Comparison of ENCODE assay signal across 9 cellular contexts in the genomic region with DNA sequence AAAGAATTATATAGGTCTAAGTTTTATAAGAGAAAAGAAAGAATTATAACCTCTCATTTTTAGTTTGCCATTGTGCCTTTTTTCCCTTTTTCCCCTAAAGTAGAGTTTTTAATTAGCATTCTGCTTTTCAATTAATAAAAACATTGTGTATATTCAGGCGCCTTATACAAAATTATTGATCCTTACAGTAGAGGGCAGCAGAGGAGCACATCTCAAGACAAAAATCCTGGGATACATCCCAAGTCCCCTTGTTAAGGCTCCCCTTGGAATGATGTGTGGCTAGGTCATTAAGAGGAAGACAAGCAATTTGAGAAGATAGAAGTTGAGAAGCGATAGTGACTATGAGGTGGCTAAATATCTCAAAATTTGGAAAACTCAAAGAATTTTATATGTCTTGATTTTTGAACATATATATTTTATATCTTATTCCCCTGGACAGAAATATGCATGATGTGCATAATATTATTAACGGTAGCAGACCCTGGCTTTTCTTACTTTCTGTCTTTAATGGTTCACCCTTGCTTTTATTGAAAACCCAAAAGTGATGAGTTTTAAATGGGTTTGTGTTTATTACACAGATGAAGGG. TPM values are rescaled to one million over a fixed set of nuclear protein-coding genes. Genes with fewer than 3 reads are reported as not detected.
A peak's percentile ranks its signal among the peaks of the same experiment; 100 is the strongest.
DNase-seq lines count a peak whose midpoint lies in the region; ATAC-seq and TF ChIP-seq lines count a peak whose summit lies in the region.
"Had no signal": no experiment of that assay in that cellular context is flagged by ENCODE, and none has a peak within 500 bp of the region (broad histone marks: within the 10 kb centered on the region; RNA-seq: fewer than 3 reads in every experiment).

No MANE protein-coding gene starts in this region.

- H2BK12ac ChIP-seq in mesenchymal stem cell (ENCODE audit: low read length in 2 of 2): no peak overlapping the region

- DNase-seq in DND-41 (no peak), M059J (ENCODE audit: low read depth) (peak; percentile 35), amniotic epithelial cell (ENCODE audit: low read depth) (peak; percentile 16), mesenchymal stem cell (peak; percentile 24)
- no peak for DNase-seq in activated CD4-positive, alpha-beta T cell treated with anti-CD3 and anti-CD28 coated beads for 4 hours

- no peak overlapping the region for H3K9ac ChIP-seq in DND-41 (ENCODE audit: low read depth, low read length)
- no peak overlapping the region for H3K9ac ChIP-seq in mesenchymal stem cell (ENCODE audit: low read length)

- H3K4me1 ChIP-seq in DND-41 (ENCODE audit: insufficient read depth, low read length) (no peaks in the 10 kb centered on the region), mesenchymal stem cell (ENCODE audit: control insufficient read depth, insufficient read depth, low read depth, low read length) (no peaks in the 10 kb centered on the region)
- H3K4me1 ChIP-seq: SJSA1 had no signal

- H3K79me1 ChIP-seq in mesenchymal stem cell (replicated peaks; ENCODE audit: low read length, poor library complexity, severe bottlenecking): no peaks in the 10 kb centered on the region

- H3K27me3 ChIP-seq in DND-41 (ENCODE audit: insufficient read depth, low read length, poor library complexity) (no peaks in the 10 kb centered on the region), mesenchymal stem cell (ENCODE audit: control insufficient read depth in 1 of 2, insufficient read depth in 1 of 2, low read length in 2 of 2) (no peaks in the 10 kb centered on the region)
- H3K27me3 ChIP-seq: SJSA1 had no signal

- 100% methylated on average over 1 of the region's 3 CpGs for WGBS in mesenchymal stem cell

- no peak overlapping the region for H3K23ac ChIP-seq in mesenchymal stem cell (ENCODE audit: low read length in 2 of 2)

- H3K4me2 ChIP-seq in DND-41 (ENCODE audit: insufficient read depth, low read length): no peak overlapping the region
- no peak overlapping the region for H3K4me2 ChIP-seq in mesenchymal stem cell (ENCODE audit: low read length, poor library complexity, severe bottlenecking)

- no peaks in the 10 kb centered on the region for H3K79me2 ChIP-seq in DND-41 (ENCODE audit: insufficient read depth, low read length)

- H3K36me3 ChIP-seq in DND-41 (ENCODE audit: insufficient read depth, low read length) (no peaks in the 10 kb centered on the region), mesenchymal stem cell (ENCODE audit: control insufficient read depth in 1 of 2, insufficient read depth in 2 of 2, low read depth in 1 of 2, low read length in 2 of 2) (no peaks in the 10 kb centered on the region)
- H3K36me3 ChIP-seq: SJSA1 had no signal

- no peak overlapping the region for H2BK120ac ChIP-seq in mesenchymal stem cell (ENCODE audit: low read depth, low read length)

- H3K4ac ChIP-seq in mesenchymal stem cell (ENCODE audit: low read depth in 1 of 2, low read length in 2 of 2): no peak overlapping the region

- H2AFZ ChIP-seq in DND-41 (ENCODE audit: low read depth, low read length) (no peak overlapping the region), mesenchymal stem cell (ENCODE audit: low read depth, low read length) (no peak overlapping the region)

- H3K27ac ChIP-seq in DND-41 (ENCODE audit: low read length) (no peak overlapping the region), mesenchymal stem cell (ENCODE audit: low read length, poor library complexity, severe bottlenecking) (no peak overlapping the region)
- H3K27ac ChIP-seq: SJSA1 had no signal

- no peak overlapping the region for H4K8ac ChIP-seq in mesenchymal stem cell (ENCODE audit: low read length)

- H4K91ac ChIP-seq in mesenchymal stem cell (ENCODE audit: low read length): no peak overlapping the region

- no peak overlapping the region for H2AK5ac ChIP-seq in mesenchymal stem cell (ENCODE audit: low read length, severe bottlenecking)

- H3K9me3 ChIP-seq in DND-41 (ENCODE audit: insufficient read depth, low read length, severe bottlenecking) (no peaks in the 10 kb centered on the region), mesenchymal stem cell (ENCODE audit: control insufficient read depth, low read length) (no peaks in the 10 kb centered on the region)
- H3K9me3 ChIP-seq: SJSA1 had no signal

- ATAC-seq in DND-41 (ENCODE audit: insufficient read depth, low read depth): no peak
- no peak for ATAC-seq in GM18867 (IDR thresholded peaks at IDR 0.05; ENCODE audit: unreplicated experiment)
- ATAC-seq in GM18498 (IDR thresholded peaks at IDR 0.05; ENCODE audit: unreplicated experiment): no peak
- no peak for ATAC-seq in HG03159 (IDR thresholded peaks at IDR 0.05; ENCODE audit: unreplicated experiment)

- no peak overlapping the region for H2BK5ac ChIP-seq in mesenchymal stem cell (ENCODE audit: low read depth, low read length, poor library complexity, severe bottlenecking)

- H3K4me3 ChIP-seq in DND-41 (ENCODE audit: low read depth in 1 of 2, low read length in 2 of 2) (no peak overlapping the region), mesenchymal stem cell (ENCODE audit: insufficient read depth in 1 of 2, low read depth in 1 of 2, low read length in 2 of 2) (no peak overlapping the region)
- H3K4me3 ChIP-seq: SJSA1 had no signal

- no peak overlapping the region for H2BK15ac ChIP-seq in mesenchymal stem cell (ENCODE audit: low read depth, poor library complexity, severe bottlenecking)

- H3K14ac ChIP-seq in mesenchymal stem cell (ENCODE audit: low read length in 2 of 2): no peak overlapping the region

- H4K20me1 ChIP-seq in DND-41 (ENCODE audit: insufficient read depth, low read length): no peaks in the 10 kb centered on the region

- peak; percentile 50 for TF ChIP-seq CTCF in DND-41 (IDR thresholded peaks at IDR 0.05; ENCODE audit: borderline replicate concordance, extremely low read depth, low read length, poor library complexity, severe bottlenecking)

- H3K18ac ChIP-seq in mesenchymal stem cell (ENCODE audit: low read depth in 1 of 2, low read length in 2 of 2): no peak overlapping the region

RNA-seq across cellular contexts. Expression of gene TPK1, which starts 19.1 kb away (rescaled TPM):
- total RNA-seq in M059J (2014; rRNA removed; shearing (Covaris generic)): 0.27 and 1.7 TPM in 2 replicates
- polyA plus RNA-seq in mesenchymal stem cell (2013, experiment 1 of 2): 1.3 TPM
- 1.4 TPM for polyA plus RNA-seq in mesenchymal stem cell (2013, experiment 2 of 2)

Comparison
In these comparisons a context has a peak if more than half of its experiments do, and no peak if none do; other contexts are left out.
1. DNase-seq: peak in M059J (single experiment), amniotic epithelial cell (single experiment) and mesenchymal stem cell (single experiment); none in DND-41 (single experiment) and activated CD4-positive, alpha-beta T cell treated with anti-CD3 and anti-CD28 coated beads for 4 hours (0 of 2).